ENCODE assay signal across 8 cellular contexts in genomic region chr6:30716879-30717128, GRCh38. TPM values are rescaled to one million over a fixed set of nuclear protein-coding genes. Genes with fewer than 3 reads are reported as not detected.
DNase-seq lines count a peak whose midpoint lies in the region; ATAC-seq and TF ChIP-seq lines count a peak whose summit lies in the region.

No MANE protein-coding gene starts in this region.

- no peak for DNase-seq in NB4 (ENCODE audit: low read depth)
- DNase-seq in effector memory CD4-positive, alpha-beta T cell: no peak
- no peak for DNase-seq in SIG-M5 treated with dmso at 0.1 percent for 504 hours (lab: John Stamatoyannopoulos, UW; ENCODE audit: unreplicated experiment)

- peaks cover 5% of the 10 kb centered on the region for H3F3A ChIP-seq in neural cell (ENCODE audit: insufficient read depth, low read length, poor library complexity, severe bottlenecking)

- H3K4me2 ChIP-seq in BLaER1 (peak overlapping the region; percentile 97), neural cell (ENCODE audit: low read length) (peak overlapping the region; percentile 91)

- TF ChIP-seq CTCF in NB4 (IDR thresholded peaks at IDR 0.05; ENCODE audit: low read depth, low read length) (no peak), neural cell (IDR thresholded peaks at IDR 0.05; ENCODE audit: poor library complexity, severe bottlenecking) (no peak)

- H3K4me3 ChIP-seq in BLaER1: peak overlapping the region; percentile 94
- peak overlapping the region; percentile 90 for H3K4me3 ChIP-seq in NB4 (ENCODE audit: low read depth, low read length)
- H3K4me3 ChIP-seq in effector memory CD4-positive, alpha-beta T cell (ENCODE audit: insufficient read depth, low read depth, low read length, poor library complexity, severe bottlenecking): peak overlapping the region; percentile 60
- peak overlapping the region; percentile 76 for H3K4me3 ChIP-seq in neural cell (ENCODE audit: low read length)

- H3K27me3 ChIP-seq in BLaER1: no peaks in the 10 kb centered on the region
- no peaks in the 10 kb centered on the region for H3K27me3 ChIP-seq in effector memory CD4-positive, alpha-beta T cell (replicated peaks; ENCODE audit: control insufficient read depth, insufficient read depth, low read length, poor library complexity, severe bottlenecking)
- no peaks in the 10 kb centered on the region for H3K27me3 ChIP-seq in neural cell (ENCODE audit: insufficient read depth, low read depth, low read length)

- peaks cover 39% of the 10 kb centered on the region for H3K79me2 ChIP-seq in neural cell (replicated peaks; ENCODE audit: insufficient read depth, low read length)

- H2AFZ ChIP-seq in neural cell (ENCODE audit: low read depth, low read length): peak overlapping the region; percentile 92

- H3K9me2 ChIP-seq in neural cell (ENCODE audit: insufficient read depth, low read length): no peaks in the 10 kb centered on the region

- H4K20me1 ChIP-seq in BLaER1 (peaks cover 5% of the 10 kb centered on the region), neural cell (ENCODE audit: insufficient read depth) (peaks cover 4% of the 10 kb centered on the region)

- H3K27ac ChIP-seq in BLaER1: peak overlapping the region; percentile 99
- H3K27ac ChIP-seq in effector memory CD4-positive, alpha-beta T cell (ENCODE audit: insufficient read depth, low read length, poor library complexity, severe bottlenecking): peak overlapping the region; percentile 83
- peak overlapping the region; percentile 88 for H3K27ac ChIP-seq in neural cell (ENCODE audit: low read length)

- H3K9ac ChIP-seq in BLaER1 (peak overlapping the region; percentile 96), neural cell (ENCODE audit: low read length) (peak overlapping the region; percentile 70)

- TF ChIP-seq RAD21 in neural cell (conservative IDR thresholded peaks at IDR 0.05): no peak

- TF ChIP-seq EP300 in neural cell (conservative IDR thresholded peaks at IDR 0.05; ENCODE audit: poor library complexity, severe bottlenecking): no peak

- peaks cover 40% of the 10 kb centered on the region for H3K36me3 ChIP-seq in BLaER1
- peaks cover 25% of the 10 kb centered on the region for H3K36me3 ChIP-seq in effector memory CD4-positive, alpha-beta T cell (ENCODE audit: control insufficient read depth, insufficient read depth, low read length)
- H3K36me3 ChIP-seq in neural cell (ENCODE audit: insufficient read depth, low read length): no peaks in the 10 kb centered on the region

- peaks cover 69% of the 10 kb centered on the region for H3K4me1 ChIP-seq in BLaER1
- H3K4me1 ChIP-seq in effector memory CD4-positive, alpha-beta T cell (ENCODE audit: control insufficient read depth, insufficient read depth, low read length, poor library complexity, severe bottlenecking): peaks cover 4% of the 10 kb centered on the region

- ATAC-seq in GM21737 (IDR thresholded peaks at IDR 0.05; ENCODE audit: unreplicated experiment) (no peak), HG02759 (IDR thresholded peaks at IDR 0.05; ENCODE audit: unreplicated experiment) (no peak), HG02870 (IDR thresholded peaks at IDR 0.05; ENCODE audit: unreplicated experiment) (no peak)

- H3K9me3 ChIP-seq in BLaER1 (no peaks in the 10 kb centered on the region), neural cell (ENCODE audit: low read length) (no peaks in the 10 kb centered on the region)
- H3K9me3 ChIP-seq in effector memory CD4-positive, alpha-beta T cell (ENCODE audit: control insufficient read depth, low read length): no peaks in the 10 kb centered on the region

- TF ChIP-seq POLR2A in NB4 (IDR thresholded peaks at IDR 0.05; ENCODE audit: extremely low read depth, insufficient read length): no peak

TF ChIP-seq in neural cell, 6 proteins besides CTCF, POLR2A, EP300 and RAD21:
- TF ChIP-seq MXI1 (conservative IDR thresholded peaks at IDR 0.05; ENCODE audit: poor library complexity, severe bottlenecking): no peak
- TF ChIP-seq REST (IDR thresholded peaks at IDR 0.05; ENCODE audit: borderline replicate concordance): peak; percentile 33
- no peak for TF ChIP-seq EZH2 (IDR thresholded peaks at IDR 0.05; ENCODE audit: borderline replicate concordance, insufficient read depth, low read length, poor library complexity, severe bottlenecking)
- no peak for TF ChIP-seq SMC3 (conservative IDR thresholded peaks at IDR 0.05; ENCODE audit: poor library complexity)
- TF ChIP-seq POLR2AphosphoS5 (IDR thresholded peaks at IDR 0.05): no peak

RNA-seq across cellular contexts. Expression of gene MDC1, which starts 0.3 kb away (rescaled TPM):
- 4.3 and 8.1 TPM in 2 replicates for polyA plus RNA-seq in neural cell
- polyA minus RNA-seq in neural cell: 9.3 and 10.5 TPM in 2 replicates

RNA-seq across cellular contexts. Expression of gene TUBB, which starts 3.3 kb away (rescaled TPM):
- polyA plus RNA-seq in neural cell: 711 and 792 TPM in 2 replicates
- 773 and 794 TPM in 2 replicates for polyA minus RNA-seq in neural cell

RNA-seq across cellular contexts. Expression of gene FLOT1, which starts 25.7 kb away (rescaled TPM):
- polyA plus RNA-seq in neural cell: 72.7 and 84.7 TPM in 2 replicates
- polyA minus RNA-seq in neural cell: 51.6 and 61.0 TPM in 2 replicates

RNA-seq across cellular contexts. Expression of gene NRM, which starts 26.0 kb away (rescaled TPM):
- polyA plus RNA-seq in neural cell: 7.1 and 7.5 TPM in 2 replicates
- 5.8 and 6.9 TPM in 2 replicates for polyA minus RNA-seq in neural cell

RNA-seq across cellular contexts. Expression of gene IER3, which starts 27.5 kb away (rescaled TPM):
- 1.3 and 3.0 TPM in 2 replicates for polyA plus RNA-seq in neural cell
- polyA minus RNA-seq in neural cell: 0.49 and 0.69 TPM in 2 replicates
